ENCODE assay signal across 11 cellular contexts in genomic region chr1:85582687-85583354, GRCh38. TPM values are rescaled to one million over a fixed set of nuclear protein-coding genes. Genes with fewer than 3 reads are reported as not detected.
DNase-seq lines count a peak whose midpoint lies in the region; ATAC-seq, FAIRE-seq and TF ChIP-seq lines count a peak whose summit lies in the region.
"Had no signal": no experiment of that assay in that cellular context is flagged by ENCODE, and none has a peak within 500 bp of the region (broad histone marks: within the 10 kb centered on the region; RNA-seq: fewer than 3 reads in every experiment).

No MANE protein-coding gene starts in this region.

- peak overlapping the region; percentile 95 for H3K27ac ChIP-seq in epithelial cell of prostate
- H3K27ac ChIP-seq in CD8-positive, alpha-beta memory T cell (ENCODE audit: low read depth, low read length) = no peak overlapping the region

- peaks cover 18% of the 10 kb centered on the region for H3K36me3 Mint-ChIP-seq in nephron progenitor cell (ENCODE audit: low read depth)
- no peaks in the 10 kb centered on the region for H3K36me3 Mint-ChIP-seq in CD8-positive, alpha-beta memory T cell

- peaks cover 39% of the 10 kb centered on the region for H3K27me3 Mint-ChIP-seq in nephron progenitor cell (ENCODE audit: low read depth, poor library complexity)
- peaks cover 39 to 80% of the 10 kb centered on the region in 2 donors for H3K27me3 Mint-ChIP-seq in CD8-positive, alpha-beta memory T cell

- H3K4me3 Mint-ChIP-seq in nephron progenitor cell = peak overlapping the region; percentile 94
- no peak overlapping the region for H3K4me3 Mint-ChIP-seq in CD8-positive, alpha-beta memory T cell
- H3K4me3 Mint-ChIP-seq: activated naive CD8-positive, alpha-beta T cell treated with anti-CD3 and anti-CD28 coated beads for 36 hours; stimulated activated naive CD8-positive, alpha-beta T cell treated with anti-CD3 and anti-CD28 coated beads, Interleukin-15, Interleukin-2, amounts not matched to agents 100 ng/mL and 50 ng/mL, for 24 hours had no signal

- peak; percentile 23 for FAIRE-seq in RCC 7860 (lab: Jason Lieb, UNC)

- ATAC-seq in GM21526 (IDR thresholded peaks at IDR 0.05; ENCODE audit: low FRiP score, unreplicated experiment) = no peak

- H3K4me3 ChIP-seq in AG09309 (ENCODE audit: control insufficient read depth, low read depth, low read length) = peak overlapping the region; percentile 67
- no peak overlapping the region for H3K4me3 ChIP-seq in CD8-positive, alpha-beta memory T cell (ENCODE audit: low read length)

- POLR2A ChIA-PET in CD8-positive, alpha-beta memory T cell (lab: Charles Lee) = no interaction called here

- no peaks in the 10 kb centered on the region for H3K36me3 ChIP-seq in CD8-positive, alpha-beta memory T cell (ENCODE audit: insufficient read depth, low read length)

- peak overlapping the region; percentile 83 for H3K27ac Mint-ChIP-seq in nephron progenitor cell
- no peak overlapping the region for H3K27ac Mint-ChIP-seq in CD8-positive, alpha-beta memory T cell
- H3K27ac Mint-ChIP-seq: activated naive CD8-positive, alpha-beta T cell treated with anti-CD3 and anti-CD28 coated beads for 36 hours; stimulated activated naive CD8-positive, alpha-beta T cell treated with anti-CD3 and anti-CD28 coated beads, Interleukin-15, Interleukin-2, amounts not matched to agents 100 ng/mL and 50 ng/mL, for 24 hours had no signal

- CTCF ChIA-PET in CD8-positive, alpha-beta memory T cell (lab: Charles Lee) = interaction anchor here (1.2 kb wide), 1 partner anchor 24 kb away, joined by 3 read pairs; no protein-coding TSS in a partner anchor

- H3K27me3 ChIP-seq in CD8-positive, alpha-beta memory T cell (ENCODE audit: insufficient read depth, low read length, poor library complexity, severe bottlenecking) = peaks cover 8% of the 10 kb centered on the region

- DNase-seq in AG09309 (ENCODE audit: low read depth) = no peak
- peak; percentile 68 for DNase-seq in RCC 7860 (ENCODE audit: low spot score)
- DNase-seq in epithelial cell of prostate (ENCODE audit: low read depth, low spot score) = no peak
- no peak for DNase-seq in nephron progenitor cell
- DNase-seq in NOMO-1 treated with dmso at 0.1 percent for 144 hours (lab: John Stamatoyannopoulos, UW; ENCODE audit: unreplicated experiment) = no peak
- no peak for DNase-seq in NCI-H1092 (lab: John Stamatoyannopoulos, UW)
- DNase-seq in CD8-positive, alpha-beta memory T cell = no peak
- DNase-seq: activated naive CD8-positive, alpha-beta T cell treated with anti-CD3 and anti-CD28 coated beads for 36 hours; DMS153 had no signal

- H3K9me3 Mint-ChIP-seq in nephron progenitor cell = no peaks in the 10 kb centered on the region
- no peaks in the 10 kb centered on the region for H3K9me3 Mint-ChIP-seq in CD8-positive, alpha-beta memory T cell
- H3K9me3 Mint-ChIP-seq: activated naive CD8-positive, alpha-beta T cell treated with anti-CD3 and anti-CD28 coated beads for 36 hours; stimulated activated naive CD8-positive, alpha-beta T cell treated with anti-CD3 and anti-CD28 coated beads, Interleukin-15, Interleukin-2, amounts not matched to agents 100 ng/mL and 50 ng/mL, for 24 hours had no signal

- no peaks in the 10 kb centered on the region for H3K9me3 ChIP-seq in CD8-positive, alpha-beta memory T cell (ENCODE audit: low read length)

- TF ChIP-seq CTCF in AG09309 (IDR thresholded peaks at IDR 0.05; ENCODE audit: control insufficient read depth, insufficient read depth, low read depth, low read length, missing control alignments) (no peak), nephron progenitor cell (IDR thresholded peaks at IDR 0.05) (no peak)

- H3K4me1 ChIP-seq in CD8-positive, alpha-beta memory T cell (ENCODE audit: insufficient read depth, low read length) = no peaks in the 10 kb centered on the region

- H3K4me1 Mint-ChIP-seq in nephron progenitor cell = peaks cover 58% of the 10 kb centered on the region
- H3K4me1 Mint-ChIP-seq in CD8-positive, alpha-beta memory T cell = peaks cover 6 to 33% (median 16%) of the 10 kb centered on the region in 3 donors

RNA-seq across cellular contexts. Expression of gene CCN1, which starts 2.3 kb away (rescaled TPM):
- under 1 TPM in 1 of 2 experiments, not detected in 1; 0.09 TPM for total RNA-seq in CD8-positive, alpha-beta memory T cell
- not detected for polyA plus RNA-seq in CD8-positive, alpha-beta memory T cell
